ENCODE assay signal across 30 cellular contexts in genomic region chr1:29883360-29883759, GRCh38.
"Had no signal": no experiment of that assay in that cellular context is flagged by ENCODE, and none has a peak within 500 bp of the region (broad histone marks: within the 10 kb centered on the region; RNA-seq: fewer than 3 reads in every experiment).

No MANE protein-coding gene starts in this region.

- H3K4me1 ChIP-seq: esophagus squamous epithelium, gastroesophageal sphincter, heart right ventricle had no signal

- H3K9me3 ChIP-seq: esophagus squamous epithelium, gastroesophageal sphincter, heart right ventricle had no signal

- FAIRE-seq: astrocyte, colon, endometrium, endothelial cell of umbilical vein had no signal

- H3K79me2 ChIP-seq: hepatocyte had no signal

- H3K4me3 ChIP-seq: esophagus squamous epithelium, gastroesophageal sphincter, heart right ventricle, hepatocyte had no signal

- DNase-seq: activated B cell treated with CpG ODN at 0.5 μM for 24 hours; activated CD4-positive, alpha-beta T cell treated with anti-CD3 and anti-CD28 coated beads for 48 hours; activated CD4-positive, alpha-beta T cell treated with anti-CD3 and anti-CD28 coated beads, Interleukin-2, amount 50 U/mL, for 1 hour; activated CD4-positive, alpha-beta T cell treated with anti-CD3 and anti-CD28 coated beads, Interleukin-2, amount 50 U/mL, for 48 hours; activated CD8-positive, alpha-beta memory T cell treated with anti-CD3 and anti-CD28 coated beads for 24 hours; activated CD8-positive, alpha-beta T cell treated with anti-CD3 and anti-CD28 coated beads for 36 hours; activated effector memory CD4-positive, alpha-beta T cell treated with Interleukin-2 at 50 U/mL for 16 hours; activated gamma-delta T cell treated with Interleukin-2 at 50 U/mL for 16 hours; activated naive CD4-positive, alpha-beta T cell treated with anti-CD3 and anti-CD28 coated beads, Interleukin-2, amount 50 U/mL, for 16 hours; activated naive CD4-positive, alpha-beta T cell treated with Interleukin-2 at 50 U/mL for 16 hours; activated T-cell treated with anti-CD3 and anti-CD28 coated beads, Interleukin-2, amount 50 U/mL, for 4 hours; amniotic stem cell; anterior cingulate cortex; brain microvascular endothelial cell; caudate nucleus; effector CD8-positive, alpha-beta T cell; esophagus squamous epithelium; foreskin melanocyte; heart right ventricle; T1000; WERI-Rb-1 had no signal

- H2AFZ ChIP-seq: hepatocyte had no signal

- H3K27ac ChIP-seq: brain microvascular endothelial cell, epithelial cell of prostate, esophagus squamous epithelium, gastroesophageal sphincter, heart right ventricle, hepatocyte, WERI-Rb-1 had no signal

- ATAC-seq: activated CD4-positive, CD25-positive, alpha-beta regulatory T cell treated with anti-CD3 and anti-CD28 coated beads, Interleukin-2, amount 50 U/mL, for 24 hours; activated CD8-positive, alpha-beta T cell treated with anti-CD3 and anti-CD28 coated beads for 36 hours; activated T-cell treated with anti-CD3 and anti-CD28 coated beads, Interleukin-2, amount 50 U/mL, for 4 hours; activated T-helper 17 cell treated with anti-CD3 and anti-CD28 coated beads, Interleukin-2, amount 50 U/mL, for 72 hours; gastroesophageal sphincter; heart right ventricle had no signal

- H3K36me3 ChIP-seq: brain microvascular endothelial cell, esophagus squamous epithelium, gastroesophageal sphincter, heart right ventricle, WERI-Rb-1 had no signal

- H3K4me2 ChIP-seq: hepatocyte had no signal

- H3K27me3 ChIP-seq: brain microvascular endothelial cell, hepatocyte had no signal
